In genomic region chr4:144564358-144564757, GRCh38 we compare ENCODE assay signal across 17 cellular contexts.
A peak's percentile ranks its signal among the peaks of the same experiment; 100 is the strongest.
DNase-seq lines count a peak whose midpoint lies in the region; ATAC-seq and TF ChIP-seq lines count a peak whose summit lies in the region.
"Had no signal": no experiment of that assay in that cellular context is flagged by ENCODE, and none has a peak within 500 bp of the region (broad histone marks: within the 10 kb centered on the region; RNA-seq: fewer than 3 reads in every experiment).

No MANE protein-coding gene starts in this region.

- no peak overlapping the region for H3K4me3 ChIP-seq in mammary epithelial cell (replicated peaks in 1 of 3; ENCODE audit: insufficient read depth in 1 of 3, low read depth in 2 of 3, low read length in 3 of 3)
- H3K4me3 ChIP-seq in OCI-LY3 (ENCODE audit: low read length): peak overlapping the region; percentile 14; the same call in 1 of the 2 replicates
- H3K4me3 ChIP-seq in thyroid gland (replicated peaks in 1 of 3): no peak overlapping the region
- no peak overlapping the region for H3K4me3 ChIP-seq in smooth muscle cell

- H3K9ac ChIP-seq in mammary epithelial cell (ENCODE audit: insufficient read depth, low read length) (no peak overlapping the region), OCI-LY3 (ENCODE audit: low read length) (no peak overlapping the region), smooth muscle cell (ENCODE audit: low read depth) (no peak overlapping the region)

- POLR2A ChIA-PET in MCF 10A (lab: Yijun Ruan, JAX): no interaction called here

- H3K4me1 ChIP-seq in mammary epithelial cell (ENCODE audit: insufficient read depth, low read length) (no peaks in the 10 kb centered on the region), OCI-LY3 (ENCODE audit: low read length) (peaks cover 25% of the 10 kb centered on the region), thyroid gland (no peaks in the 10 kb centered on the region), smooth muscle cell (ENCODE audit: low read depth) (no peaks in the 10 kb centered on the region)
- H3K4me1 ChIP-seq: Caco-2 had no signal

- H3K36me3 ChIP-seq in mammary epithelial cell (ENCODE audit: insufficient read depth, low read length) (no peaks in the 10 kb centered on the region), OCI-LY3 (replicated peaks; ENCODE audit: low read depth, low read length) (no peaks in the 10 kb centered on the region), thyroid gland (no peaks in the 10 kb centered on the region), smooth muscle cell (ENCODE audit: low read depth) (no peaks in the 10 kb centered on the region)

- H3K4me3 Mint-ChIP-seq in MCF 10A (ENCODE audit: unreplicated experiment): no peak overlapping the region

- no peaks in the 10 kb centered on the region for H3K79me2 ChIP-seq in mammary epithelial cell (ENCODE audit: insufficient read depth, low read length)
- no peaks in the 10 kb centered on the region for H3K79me2 ChIP-seq in OCI-LY3 (ENCODE audit: low read length)
- H3K79me2 ChIP-seq in smooth muscle cell (ENCODE audit: low read depth): no peaks in the 10 kb centered on the region

- H3K27me3 Mint-ChIP-seq in MCF 10A (ENCODE audit: insufficient read depth, unreplicated experiment): no peaks in the 10 kb centered on the region

- CTCF ChIA-PET in mammary epithelial cell (lab: Charles Lee; ENCODE audit: low non-redundant PET): no interaction called here
- CTCF ChIA-PET in MCF 10A (lab: Yijun Ruan, JAX): no interaction called here

- H3K36me3 Mint-ChIP-seq in MCF 10A (ENCODE audit: insufficient read depth, unreplicated experiment): no peaks in the 10 kb centered on the region

- no peaks in the 10 kb centered on the region for H3K4me1 Mint-ChIP-seq in MCF 10A (ENCODE audit: insufficient read depth, unreplicated experiment)

- intact Hi-C loops in mammary epithelial cell (cut with micrococcal nuclease): no loop called here
- intact Hi-C loops in MCF 10A (cut with micrococcal nuclease): no loop called here
- intact Hi-C loops in thyroid gland (cut with DNase I): no loop called here

- H3K27ac Mint-ChIP-seq in MCF 10A (ENCODE audit: low read depth, unreplicated experiment): no peak overlapping the region

- H3F3A ChIP-seq in smooth muscle cell (ENCODE audit: low read depth): no peaks in the 10 kb centered on the region

- BruUV-seq in mammary epithelial cell (replicated peaks; lab: Mats Ljungman, UMichigan): no TSS peak
- no TSS peak for BruUV-seq in MCF 10A (replicated peaks; lab: Mats Ljungman, UMichigan)

- DNase-seq in mammary epithelial cell (no peak), MCF 10A (ENCODE audit: unreplicated experiment) (no peak), dermis blood vessel endothelial cell (peak; percentile 56), thyroid gland (no peak), MV-4-11 (lab: John Stamatoyannopoulos, UW) (no peak), smooth muscle cell (lab: John Stamatoyannopoulos, UW; ENCODE audit: unreplicated experiment) (no peak)
- DNase-seq: AML-193, Caco-2, DMS79, HCEC 1CT, NCI-H1092, NCI-H1694 treated with DMSO at 0.1 percent for 48 hours, NCI-H2171, NCI-H446 treated with DMSO at 0.1 percent for 48 hours, NCI-H748 treated with DMSO at 0.1 percent for 48 hours had no signal

- H3K27ac ChIP-seq in mammary epithelial cell (ENCODE audit: insufficient read depth, low read depth, low read length) (no peak overlapping the region), OCI-LY3 (ENCODE audit: low read length) (no peak overlapping the region), thyroid gland (no peak overlapping the region), smooth muscle cell (ENCODE audit: low read depth) (no peak overlapping the region)

- no peak overlapping the region for H3K4me2 ChIP-seq in mammary epithelial cell (ENCODE audit: insufficient read depth, low read depth, low read length)
- H3K4me2 ChIP-seq in OCI-LY3 (ENCODE audit: low read length): peak overlapping the region; percentile 29
- no peak overlapping the region for H3K4me2 ChIP-seq in smooth muscle cell

- no peaks in the 10 kb centered on the region for H3K9me3 ChIP-seq in mammary epithelial cell (replicated peaks; ENCODE audit: insufficient read depth, low read length)
- no peaks in the 10 kb centered on the region for H3K9me3 ChIP-seq in OCI-LY3 (ENCODE audit: insufficient read depth, low read length)
- H3K9me3 ChIP-seq in thyroid gland: no peaks in the 10 kb centered on the region
- no peaks in the 10 kb centered on the region for H3K9me3 ChIP-seq in smooth muscle cell (replicated peaks; ENCODE audit: low read depth)
- H3K9me3 ChIP-seq: Caco-2 had no signal

- in situ Hi-C loops in mammary epithelial cell (cut with MboI; ENCODE audit: low sequenced_read_pairs in 2 of 2): no loop called here

- dilution Hi-C loops in mammary epithelial cell (cut with HindIII; ENCODE audit: low sequenced_read_pairs): no loop called here

- TF ChIP-seq POLR2A in thyroid gland (IDR thresholded peaks at IDR 0.05): no peak

- no peak for ATAC-seq in HG02938 (IDR thresholded peaks at IDR 0.05; ENCODE audit: unreplicated experiment)

- no peaks in the 10 kb centered on the region for H3K27me3 ChIP-seq in mammary epithelial cell (ENCODE audit: insufficient read depth, low read length)
- peaks cover 4% of the 10 kb centered on the region; the same call in 1 of the 2 replicates for H3K27me3 ChIP-seq in OCI-LY3 (ENCODE audit: low read depth, low read length)
- H3K27me3 ChIP-seq in thyroid gland: no peaks in the 10 kb centered on the region
- peaks cover 10% of the 10 kb centered on the region for H3K27me3 ChIP-seq in smooth muscle cell (ENCODE audit: low read depth)

- H3K9me3 Mint-ChIP-seq in MCF 10A (ENCODE audit: unreplicated experiment): no peaks in the 10 kb centered on the region

- no peaks in the 10 kb centered on the region for H4K20me1 ChIP-seq in mammary epithelial cell (ENCODE audit: insufficient read depth, low read length)
- H4K20me1 ChIP-seq in OCI-LY3 (ENCODE audit: insufficient read depth, low read length): no peaks in the 10 kb centered on the region
- H4K20me1 ChIP-seq in smooth muscle cell (ENCODE audit: low read depth): no peaks in the 10 kb centered on the region

- peak overlapping the region; percentile 28 for H2AFZ ChIP-seq in mammary epithelial cell (ENCODE audit: low read depth, low read length)
- 0 out of 2 replicates have a peak overlapping the region, but pooled peaks have one; percentile 26 for H2AFZ ChIP-seq in OCI-LY3 (ENCODE audit: low read depth, low read length)
- H2AFZ ChIP-seq in smooth muscle cell (ENCODE audit: low read depth): no peak overlapping the region

- no peak for TF ChIP-seq CTCF in mammary epithelial cell (conservative IDR thresholded peaks at IDR 0.05 in 1 of 2, IDR thresholded peaks at IDR 0.05 in 1 of 2; ENCODE audit: extremely low read depth in 1 of 2, insufficient read depth in 1 of 2, low read depth in 1 of 2, low read length in 2 of 2)
- no peak for TF ChIP-seq CTCF in MCF 10A (IDR thresholded peaks at IDR 0.05; ENCODE audit: unreplicated experiment)
- TF ChIP-seq CTCF in OCI-LY3 (IDR thresholded peaks at IDR 0.05; ENCODE audit: low read depth, low read length): no peak
- no peak for TF ChIP-seq CTCF in thyroid gland (IDR thresholded peaks at IDR 0.05)
- TF ChIP-seq CTCF in smooth muscle cell (IDR thresholded peaks at IDR 0.05; ENCODE audit: borderline replicate concordance, insufficient read depth, poor library complexity, severe bottlenecking): no peak

- 33% methylated on average over 3 of the region's 3 CpGs for WGBS in mammary epithelial cell (ENCODE audit: low coverage, missing lambda C conversion rate)
- 24 to 34% methylated on average over 3 of the region's 3 CpGs for WGBS in thyroid gland, 2 donors
- 82% methylated on average over 3 of the region's 3 CpGs for WGBS in smooth muscle cell (ENCODE audit: low lambda C conversion rate)
